In genomic region chr17:72466199-72466598, GRCh38 we compare ENCODE assay signal across 9 cellular contexts.
DNase-seq lines count a peak whose midpoint lies in the region; ATAC-seq and TF ChIP-seq lines count a peak whose summit lies in the region.
"Had no signal": no experiment of that assay in that cellular context is flagged by ENCODE, and none has a peak within 500 bp of the region (broad histone marks: within the 10 kb centered on the region; RNA-seq: fewer than 3 reads in every experiment).

No MANE protein-coding gene starts in this region.

- no peak overlapping the region for H3K4me3 ChIP-seq in breast epithelium
- H3K4me3 ChIP-seq in smooth muscle cell = no peak overlapping the region
- H3K4me3 ChIP-seq: SK-N-MC had no signal

- H3K27me3 ChIP-seq in breast epithelium = no peaks in the 10 kb centered on the region
- H3K27me3 ChIP-seq in smooth muscle cell (ENCODE audit: low read depth) = no peaks in the 10 kb centered on the region

- H3K36me3 ChIP-seq in breast epithelium (no peaks in the 10 kb centered on the region), smooth muscle cell (ENCODE audit: low read depth) (no peaks in the 10 kb centered on the region)

- no peaks in the 10 kb centered on the region for H3K9me3 Mint-ChIP-seq in activated CD8-positive, alpha-beta memory T cell treated with anti-CD3 and anti-CD28 coated beads, Interleukin-2, amount 10 ng/mL, durations not matched to agents 7 days and 5 days (ENCODE audit: low read depth)

- no peaks in the 10 kb centered on the region for H3K27me3 Mint-ChIP-seq in activated CD8-positive, alpha-beta memory T cell treated with anti-CD3 and anti-CD28 coated beads, Interleukin-2, amount 10 ng/mL, durations not matched to agents 7 days and 5 days

- ATAC-seq in GM19395 (IDR thresholded peaks at IDR 0.05; ENCODE audit: unreplicated experiment) = peak; percentile 79
- ATAC-seq in HG03159 (IDR thresholded peaks at IDR 0.05; ENCODE audit: unreplicated experiment) = peak; percentile 67
- ATAC-seq in activated CD8-positive, alpha-beta memory T cell treated with anti-CD3 and anti-CD28 coated beads, Interleukin-2, amount 10 ng/mL, durations not matched to agents 7 days and 5 days = no peak

- no peaks in the 10 kb centered on the region for H3K36me3 Mint-ChIP-seq in activated CD8-positive, alpha-beta memory T cell treated with anti-CD3 and anti-CD28 coated beads, Interleukin-2, amount 10 ng/mL, durations not matched to agents 7 days and 5 days

- H3K4me1 ChIP-seq in breast epithelium (no peaks in the 10 kb centered on the region), smooth muscle cell (ENCODE audit: low read depth) (peaks cover 30% of the 10 kb centered on the region)

- peak overlapping the region; percentile 80 for H3K4me2 ChIP-seq in smooth muscle cell

- no peak overlapping the region for H3K4me3 Mint-ChIP-seq in activated CD8-positive, alpha-beta memory T cell treated with anti-CD3 and anti-CD28 coated beads, Interleukin-2, amount 10 ng/mL, durations not matched to agents 7 days and 5 days

- H3K27ac ChIP-seq in breast epithelium = peak overlapping the region; percentile 70 to 76
- peak overlapping the region; percentile 91 for H3K27ac ChIP-seq in smooth muscle cell (ENCODE audit: low read depth)
- H3K27ac ChIP-seq: SK-N-MC had no signal

- H4K20me1 ChIP-seq in smooth muscle cell (ENCODE audit: low read depth) = peaks cover 15% of the 10 kb centered on the region

- no peaks in the 10 kb centered on the region for H3K4me1 Mint-ChIP-seq in activated CD8-positive, alpha-beta memory T cell treated with anti-CD3 and anti-CD28 coated beads, Interleukin-2, amount 10 ng/mL, durations not matched to agents 7 days and 5 days

- CTCF ChIA-PET in activated CD8-positive, alpha-beta memory T cell treated with anti-CD3 and anti-CD28 coated beads, Interleukin-2, amount 10 ng/mL, durations not matched to agents 7 days and 5 days (lab: Charles Lee) = interaction anchor here (1.3 kb wide), 1 partner anchor 14 kb away, joined by 3 read pairs; no protein-coding TSS in a partner anchor

- TF ChIP-seq CTCF in breast epithelium (IDR thresholded peaks at IDR 0.05) (no peak), smooth muscle cell (IDR thresholded peaks at IDR 0.05; ENCODE audit: borderline replicate concordance, insufficient read depth, poor library complexity, severe bottlenecking) (no peak)

- H3K27ac Mint-ChIP-seq in activated CD8-positive, alpha-beta memory T cell treated with anti-CD3 and anti-CD28 coated beads, Interleukin-2, amount 10 ng/mL, durations not matched to agents 7 days and 5 days = no peak overlapping the region

- DNase-seq in breast epithelium (ENCODE audit: low spot score in 2 of 2) = no peak
- no peak for DNase-seq in smooth muscle cell (lab: John Stamatoyannopoulos, UW; ENCODE audit: unreplicated experiment)
- no peak for DNase-seq in activated CD8-positive, alpha-beta memory T cell treated with anti-CD3 and anti-CD28 coated beads, Interleukin-2, amount 10 ng/mL, durations not matched to agents 7 days and 5 days
- DNase-seq in NCI-H82 (lab: John Stamatoyannopoulos, UW) = no peak
- DNase-seq in occipital lobe (lab: John Stamatoyannopoulos, UW) = no peak
- DNase-seq in NCI-H82 treated with DMSO at 0.1 percent for 48 hours (lab: John Stamatoyannopoulos, UW; ENCODE audit: unreplicated experiment) = no peak

- no peaks in the 10 kb centered on the region for H3K9me3 ChIP-seq in breast epithelium
- H3K9me3 ChIP-seq in smooth muscle cell (replicated peaks; ENCODE audit: low read depth) = no peaks in the 10 kb centered on the region

- TF ChIP-seq POLR2A in breast epithelium (IDR thresholded peaks at IDR 0.05) = no peak

- intact Hi-C loops in breast epithelium (cut with DNase I; ENCODE audit: low total_unique reads) = no loop called here

- H2AFZ ChIP-seq in smooth muscle cell (ENCODE audit: low read depth) = no peak overlapping the region

- no peaks in the 10 kb centered on the region for H3K79me2 ChIP-seq in smooth muscle cell (ENCODE audit: low read depth)

- peak overlapping the region; percentile 81 for H3K9ac ChIP-seq in smooth muscle cell (ENCODE audit: low read depth)

- H3F3A ChIP-seq in smooth muscle cell (ENCODE audit: low read depth) = peaks cover 20% of the 10 kb centered on the region
